ENCODE assay signal across 9 cellular contexts in genomic region chr17:57294629-57295501, GRCh38. TPM values are rescaled to one million over a fixed set of nuclear protein-coding genes. Genes with fewer than 3 reads are reported as not detected.
DNase-seq lines count a peak whose midpoint lies in the region; ATAC-seq and TF ChIP-seq lines count a peak whose summit lies in the region.
"Had no signal": no experiment of that assay in that cellular context is flagged by ENCODE, and none has a peak within 500 bp of the region (broad histone marks: within the 10 kb centered on the region; RNA-seq: fewer than 3 reads in every experiment).

No MANE protein-coding gene starts in this region.

- H3K4me3 ChIP-seq in Caco-2 (ENCODE audit: low read depth, low read length), result no peak overlapping the region
- H3K4me3 ChIP-seq: pancreas had no signal

- H3K36me3 Mint-ChIP-seq in Caco-2 (ENCODE audit: insufficient read depth, unreplicated experiment), result peaks cover 82% of the 10 kb centered on the region

- H3K9me3 Mint-ChIP-seq in Caco-2 (ENCODE audit: unreplicated experiment), result peaks cover 13% of the 10 kb centered on the region

- peaks cover 11% of the 10 kb centered on the region; the same call in 1 of the 2 replicates for H3K9me3 ChIP-seq in Caco-2
- H3K9me3 ChIP-seq: pancreas had no signal

- peak overlapping the region; percentile 34 for H3K4me3 Mint-ChIP-seq in Caco-2 (ENCODE audit: unreplicated experiment)

- peaks cover 57% of the 10 kb centered on the region for H3K4me1 Mint-ChIP-seq in Caco-2 (ENCODE audit: low read depth, unreplicated experiment)

- H3K27me3 Mint-ChIP-seq in Caco-2 (ENCODE audit: insufficient read depth, unreplicated experiment), result no peaks in the 10 kb centered on the region

- H3K27me3 ChIP-seq in Caco-2 (replicated peaks; ENCODE audit: control insufficient read depth, insufficient read depth, low read length), result no peaks in the 10 kb centered on the region
- H3K27me3 ChIP-seq: pancreas had no signal

- DNase-seq in Caco-2, result peak; percentile 35 to 62
- DNase-seq in NCI-H2081 (lab: John Stamatoyannopoulos, UW), result peak; percentile 85 to 95
- peak; percentile 22 for DNase-seq in activated T-cell treated with anti-CD3 and anti-CD28 coated beads for 1 hour (ENCODE audit: low read depth)
- peak; percentile 79 for DNase-seq in islet precursor cell
- no peak for DNase-seq in GF-D8 (lab: John Stamatoyannopoulos, UW)
- DNase-seq in GM13976 (ENCODE audit: low spot score), result no peak
- DNase-seq: pancreas had no signal

- TSS peak; percentile 69 for BruUV-seq in Caco-2 (replicated peaks; lab: Mats Ljungman, UMichigan)

- intact Hi-C loops in Caco-2 (cut with micrococcal nuclease; ENCODE audit: unreplicated experiment), result loop anchor here (2.0 kb wide), 2 partner anchors 38 to 76 kb away; partner anchors contain the start of gene MSI2

- ATAC-seq in HG02973 (IDR thresholded peaks at IDR 0.05; ENCODE audit: unreplicated experiment) (no peak), HG02852 (IDR thresholded peaks at IDR 0.05; ENCODE audit: unreplicated experiment) (no peak)

- H3K4me1 ChIP-seq in Caco-2, result peaks cover 48% of the 10 kb centered on the region
- H3K4me1 ChIP-seq: pancreas had no signal

- CTCF ChIA-PET in Caco-2 (lab: Charles Lee), result interaction anchor here (0.6 kb wide), 1 partner anchor 24 kb away, joined by 9 read pairs; no protein-coding TSS in a partner anchor

- in situ Hi-C loops in GM13976 (cut with MboI; ENCODE audit: low sequenced_read_pairs, unreplicated experiment), result no loop called here

- POLR2A ChIA-PET in Caco-2 (lab: Charles Lee), result no interaction called here

- peak overlapping the region; percentile 86 for H3K27ac Mint-ChIP-seq in Caco-2 (ENCODE audit: unreplicated experiment)

- H3K36me3 ChIP-seq in Caco-2 (ENCODE audit: control insufficient read depth, insufficient read depth, low read length), result no peaks in the 10 kb centered on the region
- H3K36me3 ChIP-seq: pancreas had no signal

- TF ChIP-seq CTCF in Caco-2 (IDR thresholded peaks at IDR 0.05; ENCODE audit: insufficient read depth in 1 of 2, low read depth in 1 of 2, low read length in 1 of 2, severe bottlenecking in 1 of 2, unreplicated experiment in 1 of 2) (no peak), GM13976 (IDR thresholded peaks at IDR 0.05; ENCODE audit: borderline replicate concordance, control extremely low read depth, extremely low read depth, insufficient read depth, missing control alignments) (no peak)

RNA-seq across cellular contexts. Expression of gene MSI2, which starts 38.5 kb away (rescaled TPM):
- 174 and 185 TPM in 2 replicates for total RNA-seq in Caco-2 (2022)

Comparison
In these comparisons a context has a peak if more than half of its experiments do, and no peak if none do; other contexts are left out.
1. DNase-seq: peak in Caco-2 (2 of 2), NCI-H2081 (2 of 2), activated T-cell treated with anti-CD3 and anti-CD28 coated beads for 1 hour (single experiment) and islet precursor cell (single experiment); none in GF-D8 (single experiment) and GM13976 (single experiment).